In genomic region chr17:19269641-19270040, GRCh38 we compare ENCODE assay signal across 18 cellular contexts. TPM values are rescaled to one million over a fixed set of nuclear protein-coding genes. Genes with fewer than 3 reads are reported as not detected.
DNase-seq lines count a peak whose midpoint lies in the region; ATAC-seq, FAIRE-seq and TF ChIP-seq lines count a peak whose summit lies in the region.
"Had no signal": no experiment of that assay in that cellular context is flagged by ENCODE, and none has a peak within 500 bp of the region (broad histone marks: within the 10 kb centered on the region; RNA-seq: fewer than 3 reads in every experiment).

No MANE protein-coding gene starts in this region.

- intact Hi-C loops in kidney (cut with DNase I), result no loop called here
- intact Hi-C loops in stomach (cut with DNase I; ENCODE audit: low total_unique reads), result no loop called here

- peaks cover 0 to 60% (median 25%) of the 10 kb centered on the region in 11 experiments; a peak in 16 of 22 replicates for H3K27me3 ChIP-seq in BLaER1 treated with 17β-estradiol and CSF1 and Interleukin-3, amounts not matched to agents 10 nM and 100 nM
- H3K27me3 ChIP-seq in stomach, result no peaks in the 10 kb centered on the region
- H3K27me3 ChIP-seq: SJSA1 had no signal

- no peak overlapping the region for H3K4me3 ChIP-seq in BLaER1 treated with 17β-estradiol and CSF1 and Interleukin-3, amounts not matched to agents 10 nM and 100 nM
- H3K4me3 ChIP-seq in kidney (ENCODE audit: low read length in 2 of 2) (no peak overlapping the region), stomach (no peak overlapping the region)
- H3K4me3 ChIP-seq: SJSA1 had no signal

- POLR2A ChIA-PET in RWPE1 (lab: Yijun Ruan, JAX; ENCODE audit: low non-redundant PET), result no interaction called here

- H3K9me3 ChIP-seq in BLaER1 treated with 17β-estradiol and CSF1 and Interleukin-3, amounts not matched to agents 10 nM and 100 nM (replicated peaks in 1 of 11), result no peaks in the 10 kb centered on the region
- H3K9me3 ChIP-seq in kidney (ENCODE audit: control insufficient read depth in 1 of 2, low read length in 2 of 2), result no peaks in the 10 kb centered on the region
- H3K9me3 ChIP-seq in stomach, result no peaks in the 10 kb centered on the region
- H3K9me3 ChIP-seq: SJSA1 had no signal

- peaks cover 2 to 12% (median 9%) of the 10 kb centered on the region in 10 experiments; a peak in 17 of 20 replicates for H3K4me1 ChIP-seq in BLaER1 treated with 17β-estradiol and CSF1 and Interleukin-3, amounts not matched to agents 10 nM and 100 nM
- H3K4me1 ChIP-seq in kidney (ENCODE audit: control insufficient read depth in 1 of 2, insufficient read depth in 1 of 2, low read depth in 1 of 2, low read length in 2 of 2) (peaks cover 39 to 41% of the 10 kb centered on the region in 2 donors), stomach (peaks cover 50 to 78% (median 69%) of the 10 kb centered on the region in 4 donors)

- WGBS in stomach, 5 donors, result 55 to 61% (median 59%) methylated on average over 3 of the region's 3 CpGs

- FAIRE-seq in kidney (lab: Jason Lieb, UNC), result no peak
- FAIRE-seq in RCC 7860 (lab: Jason Lieb, UNC), result no peak

- peaks cover 0 to 31% (median 0%) of the 10 kb centered on the region in 11 experiments; a peak in 6 of 22 replicates for H4K20me1 ChIP-seq in BLaER1 treated with 17β-estradiol and CSF1 and Interleukin-3, amounts not matched to agents 10 nM and 100 nM

- H3K4me2 ChIP-seq in BLaER1 treated with 17β-estradiol and CSF1 and Interleukin-3, amounts not matched to agents 10 nM and 100 nM, result peak overlapping the region in 7 of 11 experiments; percentile 1 to 44 (median 10); a peak in 10 of 22 replicates
- H3K4me2 ChIP-seq: KMS-11 had no signal

- TF ChIP-seq CTCF in kidney (IDR thresholded peaks at IDR 0.05; ENCODE audit: borderline replicate concordance, extremely low read depth, insufficient read depth), result no peak
- no peak for TF ChIP-seq CTCF in stomach (IDR thresholded peaks at IDR 0.05)
- TF ChIP-seq CTCF in RWPE1 (conservative IDR thresholded peaks at IDR 0.05; ENCODE audit: low read depth), result no peak

- H3K9ac ChIP-seq in BLaER1 treated with 17β-estradiol and CSF1 and Interleukin-3, amounts not matched to agents 10 nM and 100 nM, result no peak overlapping the region
- no peak overlapping the region for H3K9ac ChIP-seq in kidney (ENCODE audit: low read length in 2 of 2)
- H3K9ac ChIP-seq: KMS-11 had no signal

- CTCF ChIA-PET in RWPE1 (lab: Yijun Ruan, JAX), result no interaction called here

- ATAC-seq in GM21360 (IDR thresholded peaks at IDR 0.05; ENCODE audit: unreplicated experiment), result no peak

- H3K36me3 ChIP-seq in BLaER1 treated with 17β-estradiol and CSF1 and Interleukin-3, amounts not matched to agents 10 nM and 100 nM, result no peaks in the 10 kb centered on the region
- H3K36me3 ChIP-seq in kidney (ENCODE audit: control insufficient read depth in 1 of 2, insufficient read depth in 2 of 2, low read length in 2 of 2) (peaks cover 0 to 3% of the 10 kb centered on the region in 2 donors), stomach (peaks cover 0 to 7% (median 0%) of the 10 kb centered on the region in 4 donors)

- TF ChIP-seq EP300 in stomach (IDR thresholded peaks at IDR 0.05), result no peak

- no peak for TF ChIP-seq POLR2A in stomach (IDR thresholded peaks at IDR 0.05)

- no peak for DNase-seq in caudate nucleus (lab: John Stamatoyannopoulos, UW)
- DNase-seq in kidney, result no peak
- DNase-seq in stomach, result no peak
- DNase-seq in RWPE1 (ENCODE audit: low spot score), result no peak
- no peak for DNase-seq in RCC 7860 (ENCODE audit: low spot score)
- DNase-seq in superior temporal gyrus (ENCODE audit: extremely low spot score), result no peak
- DNase-seq: activated CD4-positive, alpha-beta T cell treated with anti-CD3 and anti-CD28 coated beads, Interleukin-2, amount 10 ng/mL, durations not matched to agents 7 days and 5 days; activated naive CD8-positive, alpha-beta T cell treated with anti-CD3 and anti-CD28 coated beads, Interleukin-2, amount 10 ng/mL, durations not matched to agents 7 days and 5 days; CD4-positive, alpha-beta memory T cell; foreskin melanocyte; kidney glomerular epithelial cell; MV-4-11; NCI-H187; NCI-H748 treated with DMSO at 0.1 percent for 48 hours had no signal

- no peak overlapping the region for H3K27ac ChIP-seq in BLaER1 treated with 17β-estradiol and CSF1 and Interleukin-3, amounts not matched to agents 10 nM and 100 nM
- H3K27ac ChIP-seq in caudate nucleus (ENCODE audit: low read depth, low read length) (peak overlapping the region; percentile 86), kidney (ENCODE audit: low read depth in 2 of 2, low read length in 2 of 2) (peak overlapping the region; percentile 16 to 39), stomach (peak overlapping the region in 4 of 5 donors; percentile 42 to 76 (median 64)), RWPE1 (no peak overlapping the region)
- H3K27ac ChIP-seq: KMS-11, SJSA1 had no signal

RNA-seq across cellular contexts. Expression of gene EPN2, which starts 32.5 kb away (rescaled TPM):
- total RNA-seq in kidney, result 45.4 TPM
- polyA plus RNA-seq in kidney (ENCODE audit: insufficient read depth, low read depth, low replicate concordance), result 18.0 TPM
- total RNA-seq in stomach, result 10 to 100 TPM; 24.5 to 71.9 (median 32.1) TPM
- 10 to 100 TPM; 10.7 to 21.1 (median 11.9) TPM for polyA plus RNA-seq in stomach

Comparison
In these comparisons a context has a peak if more than half of its experiments do, and no peak if none do; other contexts are left out.
1. H3K27ac ChIP-seq: peak in caudate nucleus (single experiment), kidney (2 of 2) and stomach (4 of 5); none in BLaER1 treated with 17β-estradiol and CSF1 and Interleukin-3, amounts not matched to agents 10 nM and 100 nM (0 of 11) and RWPE1 (single experiment).